In the genomic region with DNA sequence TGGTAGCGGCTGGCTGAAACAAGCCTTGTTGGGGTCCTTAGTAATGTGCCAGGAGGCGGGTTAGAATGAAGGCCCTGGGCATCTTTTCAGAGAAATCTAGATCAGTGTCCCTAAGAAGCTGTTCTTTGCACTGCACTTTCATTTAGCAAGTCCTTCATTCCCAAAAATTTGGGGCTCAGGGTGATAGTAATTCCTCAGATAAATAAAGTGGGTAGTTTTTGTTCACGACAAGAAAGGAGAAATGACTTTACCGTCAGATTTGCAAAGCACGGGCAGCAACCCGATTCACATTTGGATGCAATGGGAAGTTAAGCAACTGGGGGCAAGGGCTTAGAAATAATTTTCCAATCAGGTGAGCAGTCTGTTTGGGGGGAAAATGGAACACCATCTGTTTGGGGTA, we compare ENCODE assay signal across 20 cellular contexts. TPM values are rescaled to one million over a fixed set of nuclear protein-coding genes. Genes with fewer than 3 reads are reported as not detected.
DNase-seq lines count a peak whose midpoint lies in the region; ATAC-seq and TF ChIP-seq lines count a peak whose summit lies in the region.
"Had no signal": no experiment of that assay in that cellular context is flagged by ENCODE, and none has a peak within 500 bp of the region (broad histone marks: within the 10 kb centered on the region; RNA-seq: fewer than 3 reads in every experiment).

No MANE protein-coding gene starts in this region.

- intact Hi-C loops in activated T-helper 2 cell treated with anti-CD3 and anti-CD28 coated beads, Interferon-gamma antibody, Interleukin-2, Interleukin-4, amounts not matched to agents 10 μg/mL and 5 μg/mL and 100 μg/mL, durations not matched to agents 14 hours and 24 hours and 36 hours (cut with micrococcal nuclease) = no loop called here

- H3K36me3 Mint-ChIP-seq in activated naive CD8-positive, alpha-beta T cell treated with anti-CD3 and anti-CD28 coated beads, Interleukin-2, amount 50 U/mL, for 24 hours (ENCODE audit: low read depth) = peaks cover 3% of the 10 kb centered on the region
- no peaks in the 10 kb centered on the region for H3K36me3 Mint-ChIP-seq in activated naive CD8-positive, alpha-beta T cell treated with anti-CD3 and anti-CD28 coated beads for 36 hours
- peaks cover 22% of the 10 kb centered on the region for H3K36me3 Mint-ChIP-seq in activated T-helper 2 cell treated with anti-CD3 and anti-CD28 coated beads, Interferon-gamma antibody, Interleukin-2, Interleukin-4, amounts not matched to agents 10 μg/mL and 5 μg/mL and 100 μg/mL, durations not matched to agents 14 hours and 24 hours and 36 hours (ENCODE audit: low read depth)
- no peaks in the 10 kb centered on the region for H3K36me3 Mint-ChIP-seq in progenitor cell of endocrine pancreas (ENCODE audit: insufficient read depth)
- H3K36me3 Mint-ChIP-seq in activated naive CD4-positive, alpha-beta T cell treated with anti-CD3 and anti-CD28 coated beads, Interleukin-2, amount 50 U/mL, for 72 hours = peaks cover 0 to 20% of the 10 kb centered on the region in 2 donors
- H3K36me3 Mint-ChIP-seq: activated CD8-positive, alpha-beta memory T cell treated with anti-CD3 and anti-CD28 coated beads, Interleukin-2, amount 10 ng/mL, durations not matched to agents 7 days and 5 days; natural killer cell treated with Interleukin-12 subunit alpha and Interleukin-12 subunit beta and Interleukin-15 and Interleukin-18, amount 100 ng/mL, for 72 hours had no signal

- no peak overlapping the region for H3K27ac Mint-ChIP-seq in activated naive CD8-positive, alpha-beta T cell treated with anti-CD3 and anti-CD28 coated beads, Interleukin-2, amount 50 U/mL, for 24 hours
- no peak overlapping the region for H3K27ac Mint-ChIP-seq in activated naive CD8-positive, alpha-beta T cell treated with anti-CD3 and anti-CD28 coated beads for 36 hours
- no peak overlapping the region for H3K27ac Mint-ChIP-seq in activated T-helper 2 cell treated with anti-CD3 and anti-CD28 coated beads, Interferon-gamma antibody, Interleukin-2, Interleukin-4, amounts not matched to agents 10 μg/mL and 5 μg/mL and 100 μg/mL, durations not matched to agents 14 hours and 24 hours and 36 hours
- H3K27ac Mint-ChIP-seq in progenitor cell of endocrine pancreas = no peak overlapping the region
- no peak overlapping the region for H3K27ac Mint-ChIP-seq in activated naive CD4-positive, alpha-beta T cell treated with anti-CD3 and anti-CD28 coated beads, Interleukin-2, amount 50 U/mL, for 72 hours
- H3K27ac Mint-ChIP-seq: activated CD8-positive, alpha-beta memory T cell treated with anti-CD3 and anti-CD28 coated beads, Interleukin-2, amount 10 ng/mL, durations not matched to agents 7 days and 5 days; natural killer cell treated with Interleukin-12 subunit alpha and Interleukin-12 subunit beta and Interleukin-15 and Interleukin-18, amount 100 ng/mL, for 72 hours had no signal

- H3K9me3 Mint-ChIP-seq in activated naive CD8-positive, alpha-beta T cell treated with anti-CD3 and anti-CD28 coated beads, Interleukin-2, amount 50 U/mL, for 24 hours = no peaks in the 10 kb centered on the region
- no peaks in the 10 kb centered on the region for H3K9me3 Mint-ChIP-seq in activated naive CD8-positive, alpha-beta T cell treated with anti-CD3 and anti-CD28 coated beads for 36 hours
- no peaks in the 10 kb centered on the region for H3K9me3 Mint-ChIP-seq in activated T-helper 2 cell treated with anti-CD3 and anti-CD28 coated beads, Interferon-gamma antibody, Interleukin-2, Interleukin-4, amounts not matched to agents 10 μg/mL and 5 μg/mL and 100 μg/mL, durations not matched to agents 14 hours and 24 hours and 36 hours
- H3K9me3 Mint-ChIP-seq in progenitor cell of endocrine pancreas (ENCODE audit: low read depth) = no peaks in the 10 kb centered on the region
- no peaks in the 10 kb centered on the region for H3K9me3 Mint-ChIP-seq in activated naive CD4-positive, alpha-beta T cell treated with anti-CD3 and anti-CD28 coated beads, Interleukin-2, amount 50 U/mL, for 72 hours
- H3K9me3 Mint-ChIP-seq: natural killer cell treated with Interleukin-12 subunit alpha and Interleukin-12 subunit beta and Interleukin-15 and Interleukin-18, amount 100 ng/mL, for 72 hours had no signal

- no peak for TF ChIP-seq CTCF in progenitor cell of endocrine pancreas (IDR thresholded peaks at IDR 0.05; ENCODE audit: unreplicated experiment)

- peak overlapping the region; percentile 85 for H3K4me3 Mint-ChIP-seq in activated naive CD8-positive, alpha-beta T cell treated with anti-CD3 and anti-CD28 coated beads, Interleukin-2, amount 50 U/mL, for 24 hours
- no peak overlapping the region for H3K4me3 Mint-ChIP-seq in activated naive CD8-positive, alpha-beta T cell treated with anti-CD3 and anti-CD28 coated beads for 36 hours
- H3K4me3 Mint-ChIP-seq in activated T-helper 2 cell treated with anti-CD3 and anti-CD28 coated beads, Interferon-gamma antibody, Interleukin-2, Interleukin-4, amounts not matched to agents 10 μg/mL and 5 μg/mL and 100 μg/mL, durations not matched to agents 14 hours and 24 hours and 36 hours (ENCODE audit: low read depth) = peak overlapping the region; percentile 74
- H3K4me3 Mint-ChIP-seq in progenitor cell of endocrine pancreas (ENCODE audit: low read depth) = peak overlapping the region; percentile 63
- H3K4me3 Mint-ChIP-seq: activated CD8-positive, alpha-beta memory T cell treated with anti-CD3 and anti-CD28 coated beads, Interleukin-2, amount 10 ng/mL, durations not matched to agents 7 days and 5 days; natural killer cell treated with Interleukin-12 subunit alpha and Interleukin-12 subunit beta and Interleukin-15 and Interleukin-18, amount 100 ng/mL, for 72 hours had no signal

- H3K27me3 Mint-ChIP-seq in activated naive CD8-positive, alpha-beta T cell treated with anti-CD3 and anti-CD28 coated beads, Interleukin-2, amount 50 U/mL, for 24 hours = peaks cover 64% of the 10 kb centered on the region
- H3K27me3 Mint-ChIP-seq in activated naive CD8-positive, alpha-beta T cell treated with anti-CD3 and anti-CD28 coated beads for 36 hours = peaks cover 73% of the 10 kb centered on the region
- H3K27me3 Mint-ChIP-seq in activated T-helper 2 cell treated with anti-CD3 and anti-CD28 coated beads, Interferon-gamma antibody, Interleukin-2, Interleukin-4, amounts not matched to agents 10 μg/mL and 5 μg/mL and 100 μg/mL, durations not matched to agents 14 hours and 24 hours and 36 hours (ENCODE audit: low read depth) = peaks cover 51% of the 10 kb centered on the region
- H3K27me3 Mint-ChIP-seq in progenitor cell of endocrine pancreas = peaks cover 81% of the 10 kb centered on the region

- peaks cover 14% of the 10 kb centered on the region for H3K4me1 Mint-ChIP-seq in activated naive CD8-positive, alpha-beta T cell treated with anti-CD3 and anti-CD28 coated beads, Interleukin-2, amount 50 U/mL, for 24 hours
- peaks cover 6% of the 10 kb centered on the region for H3K4me1 Mint-ChIP-seq in activated naive CD8-positive, alpha-beta T cell treated with anti-CD3 and anti-CD28 coated beads for 36 hours
- peaks cover 22% of the 10 kb centered on the region for H3K4me1 Mint-ChIP-seq in activated T-helper 2 cell treated with anti-CD3 and anti-CD28 coated beads, Interferon-gamma antibody, Interleukin-2, Interleukin-4, amounts not matched to agents 10 μg/mL and 5 μg/mL and 100 μg/mL, durations not matched to agents 14 hours and 24 hours and 36 hours (ENCODE audit: low read depth)
- peaks cover 7% of the 10 kb centered on the region for H3K4me1 Mint-ChIP-seq in progenitor cell of endocrine pancreas (ENCODE audit: low read depth)

- DNase-seq in DMS 273 (lab: John Stamatoyannopoulos, UW; ENCODE audit: unreplicated experiment) = peak; percentile 63
- no peak for DNase-seq in DMS 273 treated with DMSO at 0.1 percent for 48 hours (lab: John Stamatoyannopoulos, UW)
- DNase-seq in activated naive CD8-positive, alpha-beta T cell treated with anti-CD3 and anti-CD28 coated beads, Interleukin-2, amount 50 U/mL, for 24 hours = no peak
- DNase-seq in activated naive CD8-positive, alpha-beta T cell treated with anti-CD3 and anti-CD28 coated beads for 36 hours = no peak
- no peak for DNase-seq in activated T-helper 2 cell treated with anti-CD3 and anti-CD28 coated beads, Interferon-gamma antibody, Interleukin-2, Interleukin-4, amounts not matched to agents 10 μg/mL and 5 μg/mL and 100 μg/mL, durations not matched to agents 14 hours and 24 hours and 36 hours (ENCODE audit: low spot score)
- DNase-seq in progenitor cell of endocrine pancreas (ENCODE audit: low spot score, unreplicated experiment) = no peak
- no peak for DNase-seq in activated naive CD4-positive, alpha-beta T cell treated with anti-CD3 and anti-CD28 coated beads, Interleukin-2, amount 50 U/mL, for 72 hours (ENCODE audit: low spot score in 2 of 2)
- DNase-seq in hepatic stellate cell (ENCODE audit: low spot score) = no peak
- DNase-seq: activated CD8-positive, alpha-beta memory T cell treated with anti-CD3 and anti-CD28 coated beads, Interleukin-2, amount 10 ng/mL, durations not matched to agents 7 days and 5 days; activated naive CD4-positive, alpha-beta T cell treated with Interleukin-2 at 50 U/mL for 16 hours; COR-L47; foreskin fibroblast; GF-D8; left cardiac atrium; NCI-H187; NK-92 treated with Interleukin-12 subunit alpha and Interleukin-12 subunit beta, amount 100 ng/mL, for 24 hours had no signal

- ATAC-seq in activated naive CD8-positive, alpha-beta T cell treated with anti-CD3 and anti-CD28 coated beads, Interleukin-2, amount 50 U/mL, for 24 hours = no peak
- ATAC-seq in activated naive CD4-positive, alpha-beta T cell treated with anti-CD3 and anti-CD28 coated beads, Interleukin-2, amount 50 U/mL, for 72 hours = no peak
- ATAC-seq: activated CD8-positive, alpha-beta memory T cell treated with anti-CD3 and anti-CD28 coated beads, Interleukin-2, amount 10 ng/mL, durations not matched to agents 7 days and 5 days; GM12878; left cardiac atrium; natural killer cell treated with Interleukin-12 subunit alpha and Interleukin-12 subunit beta and Interleukin-15 and Interleukin-18, amount 100 ng/mL, for 72 hours had no signal

RNA-seq across cellular contexts. Expression of gene INSM1, which starts 3.2 kb away (rescaled TPM):
- total RNA-seq in activated naive CD8-positive, alpha-beta T cell treated with anti-CD3 and anti-CD28 coated beads for 36 hours = under 1 TPM; 0.19 to 0.34 TPM
- total RNA-seq in activated T-helper 2 cell treated with anti-CD3 and anti-CD28 coated beads, Interferon-gamma antibody, Interleukin-2, Interleukin-4, amounts not matched to agents 10 μg/mL and 5 μg/mL and 100 μg/mL, durations not matched to agents 14 hours and 24 hours and 36 hours = 31.5 and 32.1 TPM in 2 replicates
- 41.1 and 46.1 TPM in 2 replicates for total RNA-seq in progenitor cell of endocrine pancreas
- total RNA-seq in activated naive CD4-positive, alpha-beta T cell treated with anti-CD3 and anti-CD28 coated beads, Interleukin-2, amount 50 U/mL, for 72 hours = 1 to 10 TPM in 1 of 2 donors, under 1 TPM in 1; 0.41 to 7.0 TPM
- total RNA-seq: HT1080; left cardiac atrium; mesenteric fat pad; natural killer cell treated with Interleukin-12 subunit alpha and Interleukin-12 subunit beta and Interleukin-15 and Interleukin-18, amount 100 ng/mL, for 72 hours had no signal
